Comparison of ENCODE assay signal across 18 cellular contexts in the genomic region with DNA sequence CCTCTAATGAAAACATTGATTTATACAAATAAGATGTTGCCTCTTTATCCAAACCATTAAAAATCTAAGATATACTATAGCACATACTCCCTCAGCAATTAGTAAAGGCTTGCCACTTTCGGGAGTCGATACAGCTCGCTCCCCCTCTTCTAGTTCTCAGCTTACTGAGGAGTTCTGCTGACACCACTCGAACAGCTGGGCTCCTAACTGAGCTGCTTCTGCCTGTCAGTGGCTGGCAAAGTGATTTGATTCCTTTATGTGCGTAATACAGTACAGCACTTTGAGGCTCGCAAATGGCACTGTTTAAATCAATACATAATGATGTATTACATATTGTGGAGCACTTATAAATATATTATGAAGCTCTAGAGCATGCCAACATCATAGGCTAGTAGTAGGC.
DNase-seq lines count a peak whose midpoint lies in the region; FAIRE-seq lines count a peak whose summit lies in the region.
"Had no signal": no experiment of that assay in that cellular context is flagged by ENCODE, and none has a peak within 500 bp of the region (broad histone marks: within the 10 kb centered on the region; RNA-seq: fewer than 3 reads in every experiment).

No MANE protein-coding gene starts in this region.

- no peaks in the 10 kb centered on the region for H3K36me3 ChIP-seq in mesendoderm (ENCODE audit: control insufficient read depth, insufficient read depth, low read length)

- H3K18ac ChIP-seq in mesendoderm (ENCODE audit: low read length), result no peak overlapping the region

- no peaks in the 10 kb centered on the region for H3K79me1 ChIP-seq in mesendoderm (ENCODE audit: low read length)

- H3K23ac ChIP-seq in mesendoderm (ENCODE audit: low read length), result no peak overlapping the region

- H3K27ac ChIP-seq in mesendoderm (ENCODE audit: low read depth, low read length), result no peak overlapping the region
- H3K27ac ChIP-seq: GM23248 had no signal

- WGBS in mesendoderm (ENCODE audit: extremely low coverage, insufficient coverage, low lambda C conversion rate), result no CpG with 5 or more reads among the region's 6 CpGs

- H3K4me3 ChIP-seq in mesendoderm (ENCODE audit: low read length), result no peak overlapping the region
- H3K4me3 ChIP-seq: GM23248, K562 had no signal

- H3K4me1 ChIP-seq in mesendoderm (ENCODE audit: control insufficient read depth, low read depth, low read length), result no peaks in the 10 kb centered on the region

- DNase-seq in NCI-H1092 treated with DMSO at 0.1 percent for 48 hours (lab: John Stamatoyannopoulos, UW) (peak; percentile 12), NCI-H1092 (lab: John Stamatoyannopoulos, UW) (no peak), NCI-H2227 (lab: John Stamatoyannopoulos, UW; ENCODE audit: unreplicated experiment) (peak; percentile 40), left kidney (ENCODE audit: low read depth, low spot score) (peak; percentile 65), superior temporal gyrus (ENCODE audit: extremely low spot score) (peak; percentile 49), mesendoderm (no peak), epidermal melanocyte (ENCODE audit: insufficient read length, low spot score) (no peak), RCC 7860 (ENCODE audit: low spot score) (no peak)
- DNase-seq: 8988T; Calu3; CD4-positive, alpha-beta memory T cell; DMS79 treated with DMSO at 0.1 percent for 48 hours; GM23248; NCI-H1436 treated with DMSO at 0.1 percent for 48 hours; NCI-H2081 treated with DMSO at 0.1 percent for 48 hours; NCI-H526 had no signal

- H4K8ac ChIP-seq in mesendoderm (ENCODE audit: low read depth, low read length), result no peak overlapping the region

- no peak overlapping the region for H3K9ac ChIP-seq in mesendoderm (ENCODE audit: low read length)
- H3K9ac ChIP-seq: GM23248 had no signal

- no peak overlapping the region for H3K56ac ChIP-seq in mesendoderm (ENCODE audit: low read length)

- no peak overlapping the region for H4K5ac ChIP-seq in mesendoderm (ENCODE audit: low read length)

- H2BK5ac ChIP-seq in mesendoderm (ENCODE audit: low read length), result no peak overlapping the region

- no peak overlapping the region for H3K4ac ChIP-seq in mesendoderm (ENCODE audit: low read depth, low read length)

- no peak overlapping the region for H2BK120ac ChIP-seq in mesendoderm (ENCODE audit: low read depth, low read length)

- no peak for FAIRE-seq in RCC 7860 (lab: Jason Lieb, UNC)
- FAIRE-seq: G401.6, K562 had no signal

- no peaks in the 10 kb centered on the region for H3K79me2 ChIP-seq in mesendoderm (ENCODE audit: control insufficient read depth, insufficient read depth, low read length)

- H2BK15ac ChIP-seq in mesendoderm (replicated peaks; ENCODE audit: low read depth), result no peak overlapping the region

- no peak overlapping the region for H3K4me2 ChIP-seq in mesendoderm (ENCODE audit: low read length)

- H2AK5ac ChIP-seq in mesendoderm (ENCODE audit: low read length), result no peak overlapping the region

- no peaks in the 10 kb centered on the region for H3K27me3 ChIP-seq in mesendoderm (ENCODE audit: insufficient read depth, low read length, poor library complexity)

Comparison
In these comparisons a context has a peak if more than half of its experiments do, and no peak if none do; other contexts are left out.
1. DNase-seq: peak in NCI-H1092 treated with DMSO at 0.1 percent for 48 hours (single experiment), NCI-H2227 (single experiment), left kidney (single experiment) and superior temporal gyrus (single experiment); none in NCI-H1092 (single experiment), mesendoderm (single experiment), epidermal melanocyte (single experiment) and RCC 7860 (single experiment).